In the genomic region with DNA sequence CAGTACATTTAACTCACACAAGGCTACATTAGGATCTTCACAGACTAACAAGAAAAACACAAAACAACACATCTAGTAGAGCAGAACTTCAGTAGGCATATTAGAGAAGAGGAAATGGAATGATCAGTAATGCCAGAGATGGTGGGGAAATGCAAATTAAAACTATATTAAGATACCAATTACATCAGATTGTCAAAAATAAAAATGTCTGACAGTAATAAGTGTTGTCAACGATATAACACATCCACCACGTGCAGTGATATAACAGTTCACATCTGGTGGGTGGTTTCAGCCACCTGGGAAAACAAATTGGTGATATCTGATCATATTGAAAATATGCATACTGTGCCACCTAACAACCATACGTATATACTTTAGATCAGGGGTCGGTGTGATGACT, we compare ENCODE assay signal across 25 cellular contexts.
"Had no signal": no experiment of that assay in that cellular context is flagged by ENCODE, and none has a peak within 500 bp of the region (broad histone marks: within the 10 kb centered on the region; RNA-seq: fewer than 3 reads in every experiment).

No MANE protein-coding gene starts in this region.

- H3K27ac Mint-ChIP-seq: dendritic cell treated with granulocyte-macrophage colony-stimulating factor and Interleukin-4, amounts not matched to agents 40 ng/mL and 50 ng/mL, for 4 days; endodermal cell; natural killer cell treated with Interleukin-12 subunit alpha and Interleukin-12 subunit beta and Interleukin-15 and Interleukin-18, amount 100 ng/mL, for 72 hours; stimulated activated effector memory CD8-positive, alpha-beta T cell treated with anti-CD3 and anti-CD28 coated beads, Interleukin-12 subunit alpha, Interleukin-12 subunit beta, amount 100 ng/mL, for 72 hours had no signal

- H3K27ac ChIP-seq: colonic mucosa, epithelial cell of prostate, gastrocnemius medialis, lower lobe of right lung, neutrophil, parathyroid adenoma, prostate gland, right atrium auricular region, sigmoid colon, thoracic aorta, tibial nerve, vagina had no signal

- DNase-seq: colonic mucosa; effector CD8-positive, alpha-beta T cell; endodermal cell; gastrocnemius medialis; head of caudate nucleus; left ventricle myocardium superior; lower lobe of right lung; sigmoid colon; stimulated activated CD4-positive, alpha-beta T cell treated with anti-CD3 and anti-CD28 coated beads, Interleukin-2, amount 100 ng/mL, for 24 hours; stimulated activated CD4-positive, alpha-beta T cell treated with anti-CD3 and anti-CD28 coated beads, Interleukin-4, amount 100 ng/mL, for 24 hours; stimulated activated naive CD8-positive, alpha-beta T cell treated with anti-CD3 and anti-CD28 coated beads, Interleukin-15, Interleukin-2, amounts not matched to agents 100 U/mL and 50 U/mL, for 24 hours; substantia nigra had no signal

- H3K9me3 ChIP-seq: colonic mucosa, gastrocnemius medialis, lower lobe of right lung, neutrophil, prostate gland, right atrium auricular region, thoracic aorta, vagina had no signal

- H3K9me3 Mint-ChIP-seq: natural killer cell treated with Interleukin-12 subunit alpha and Interleukin-12 subunit beta and Interleukin-15 and Interleukin-18, amount 100 ng/mL, for 72 hours had no signal

- H3K27me3 Mint-ChIP-seq: dendritic cell treated with granulocyte-macrophage colony-stimulating factor and Interleukin-4, amounts not matched to agents 40 ng/mL and 50 ng/mL, for 4 days; natural killer cell treated with Interleukin-12 subunit alpha and Interleukin-12 subunit beta and Interleukin-15 and Interleukin-18, amount 100 ng/mL, for 72 hours had no signal

- H3K36me3 Mint-ChIP-seq: stimulated activated effector memory CD8-positive, alpha-beta T cell treated with anti-CD3 and anti-CD28 coated beads, Interleukin-12 subunit alpha, Interleukin-12 subunit beta, amount 100 ng/mL, for 72 hours had no signal

- H3K4me3 Mint-ChIP-seq: dendritic cell treated with granulocyte-macrophage colony-stimulating factor and Interleukin-4, amounts not matched to agents 40 ng/mL and 50 ng/mL, for 4 days; endodermal cell; natural killer cell treated with Interleukin-12 subunit alpha and Interleukin-12 subunit beta and Interleukin-15 and Interleukin-18, amount 100 ng/mL, for 72 hours; neural crest cell; stimulated activated effector memory CD8-positive, alpha-beta T cell treated with anti-CD3 and anti-CD28 coated beads, Interleukin-12 subunit alpha, Interleukin-12 subunit beta, amount 100 ng/mL, for 72 hours had no signal

- H3K9ac ChIP-seq: parathyroid adenoma had no signal

- H3K36me3 ChIP-seq: colonic mucosa, gastrocnemius medialis, lower lobe of right lung, neutrophil, prostate gland, right atrium auricular region, sigmoid colon, thoracic aorta, vagina had no signal

- H2AFZ ChIP-seq: parathyroid adenoma had no signal

- H3K79me2 ChIP-seq: parathyroid adenoma had no signal

- H3K4me1 Mint-ChIP-seq: endodermal cell, neural crest cell had no signal

- ATAC-seq: esophagus mucosa; gastrocnemius medialis; left ventricle myocardium superior; lower lobe of right lung; natural killer cell treated with Interleukin-12 subunit alpha and Interleukin-12 subunit beta and Interleukin-15 and Interleukin-18, amount 100 ng/mL, for 72 hours; stimulated activated effector memory CD8-positive, alpha-beta T cell treated with anti-CD3 and anti-CD28 coated beads, Interleukin-12 subunit alpha, Interleukin-12 subunit beta, amount 100 ng/mL, for 72 hours; stimulated activated naive CD8-positive, alpha-beta T cell treated with anti-CD3 and anti-CD28 coated beads, Interleukin-15, Interleukin-2, amounts not matched to agents 100 U/mL and 50 U/mL, for 24 hours had no signal

- H3K4me1 ChIP-seq: colonic mucosa, lower lobe of right lung, parathyroid adenoma, prostate gland, right atrium auricular region, sigmoid colon, tibial nerve, vagina had no signal

- H3K4me3 ChIP-seq: colonic mucosa, gastrocnemius medialis, lower lobe of right lung, prostate gland, right atrium auricular region, sigmoid colon, thoracic aorta, tibial nerve, vagina had no signal

- H3K27me3 ChIP-seq: colonic mucosa, gastrocnemius medialis, neutrophil, right atrium auricular region, sigmoid colon, tibial nerve, vagina had no signal
